ENCODE assay signal across 8 cellular contexts in the genomic region with DNA sequence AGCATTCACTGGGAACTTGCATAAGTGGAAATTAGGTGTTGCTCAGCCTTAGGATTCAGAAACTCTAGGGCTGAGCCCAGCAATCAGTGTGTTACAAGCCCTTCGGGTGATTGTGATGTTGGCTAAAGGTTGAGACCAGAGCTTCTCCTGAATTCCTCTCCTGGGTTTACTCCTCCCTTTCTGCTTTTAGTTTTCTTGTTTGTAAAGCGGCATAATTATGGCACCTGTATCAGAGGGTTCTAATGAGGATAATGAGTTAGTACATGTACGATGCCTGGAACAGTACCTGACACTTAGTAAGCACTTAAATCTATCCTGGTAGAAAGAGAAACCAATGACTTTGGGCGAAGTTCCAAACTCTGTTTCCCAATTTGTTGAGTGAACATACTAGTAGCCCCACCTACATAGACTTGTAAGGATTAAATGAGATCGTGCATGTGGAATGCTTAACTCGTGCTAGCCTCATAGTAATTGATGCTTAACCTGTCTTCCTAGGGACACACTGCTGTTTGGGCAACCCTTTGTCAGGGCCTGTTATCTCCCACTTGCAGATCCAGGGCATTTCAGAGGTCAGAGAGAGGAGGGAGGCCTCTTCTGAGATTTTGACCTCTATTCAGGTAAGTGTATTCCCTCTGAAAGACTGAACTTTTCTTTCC. TPM values are rescaled to one million over a fixed set of nuclear protein-coding genes. Genes with fewer than 3 reads are reported as not detected.
A peak's percentile ranks its signal among the peaks of the same experiment; 100 is the strongest.
DNase-seq lines count a peak whose midpoint lies in the region; ATAC-seq, FAIRE-seq and TF ChIP-seq lines count a peak whose summit lies in the region.

No MANE protein-coding gene starts in this region.

- peak overlapping the region; percentile 32 for H3K4me3 ChIP-seq in CD4-positive, CD25-positive, alpha-beta regulatory T cell (ENCODE audit: low read depth, low read length)
- H3K4me3 ChIP-seq in KMS-11 (IDR thresholded peaks at IDR 0.05; ENCODE audit: insufficient read depth, low read depth, low read length) (no peak overlapping the region), bronchial epithelial cell (ENCODE audit: low read depth, low read length) (no peak overlapping the region)

- no peak for ATAC-seq in CD4-positive, CD25-positive, alpha-beta regulatory T cell (ENCODE audit: low read depth in 2 of 2)
- ATAC-seq in naive thymus-derived CD8-positive, alpha-beta T cell = no peak
- ATAC-seq in HG03442 (IDR thresholded peaks at IDR 0.05; ENCODE audit: unreplicated experiment) = no peak
- ATAC-seq in HG03196 (IDR thresholded peaks at IDR 0.05; ENCODE audit: unreplicated experiment) = no peak

- H3K4me1 ChIP-seq in CD4-positive, CD25-positive, alpha-beta regulatory T cell (ENCODE audit: control insufficient read depth, insufficient read depth, low read length, poor library complexity, severe bottlenecking) = peaks cover 17% of the 10 kb centered on the region
- peaks cover 28% of the 10 kb centered on the region for H3K4me1 ChIP-seq in KMS-11 (ENCODE audit: low read depth, poor library complexity, severe bottlenecking)

- no peak for DNase-seq in CD4-positive, CD25-positive, alpha-beta regulatory T cell
- DNase-seq in bronchial epithelial cell (ENCODE audit: low read depth) (peak; percentile 82), 8988T (no peak)
- no peak for DNase-seq in naive thymus-derived CD8-positive, alpha-beta T cell
- no peak for DNase-seq in stimulated activated CD4-positive, alpha-beta T cell treated with anti-CD3 and anti-CD28 coated beads, Interleukin-4, amount 100 ng/mL, for 1 hour

- peaks cover 26% of the 10 kb centered on the region for H4K20me1 ChIP-seq in KMS-11 (ENCODE audit: insufficient read depth)

- peaks cover 29% of the 10 kb centered on the region for H3K79me2 ChIP-seq in KMS-11 (ENCODE audit: insufficient read depth, low read depth)

- H3K4me1 Mint-ChIP-seq in CD4-positive, CD25-positive, alpha-beta regulatory T cell = peaks cover 16 to 38% (median 26%) of the 10 kb centered on the region in 4 donors
- peaks cover 19 to 43% (median 32%) of the 10 kb centered on the region in 4 donors for H3K4me1 Mint-ChIP-seq in naive thymus-derived CD8-positive, alpha-beta T cell

- H3K4me3 Mint-ChIP-seq in CD4-positive, CD25-positive, alpha-beta regulatory T cell = peak overlapping the region; percentile 73 to 99 (median 86)
- peak overlapping the region; percentile 55 to 98 (median 80) for H3K4me3 Mint-ChIP-seq in naive thymus-derived CD8-positive, alpha-beta T cell

- H3K36me3 ChIP-seq in CD4-positive, CD25-positive, alpha-beta regulatory T cell (ENCODE audit: control insufficient read depth, insufficient read depth, low read length) = peaks cover 14% of the 10 kb centered on the region
- H3K36me3 ChIP-seq in KMS-11 (ENCODE audit: insufficient read depth) (no peaks in the 10 kb centered on the region), bronchial epithelial cell (ENCODE audit: control insufficient read depth, insufficient read depth, low read length) (peaks cover 1% of the 10 kb centered on the region)

- H3K27ac ChIP-seq in CD4-positive, CD25-positive, alpha-beta regulatory T cell (ENCODE audit: insufficient read depth, low read length, poor library complexity, severe bottlenecking) = peak overlapping the region; percentile 97
- peak overlapping the region; percentile 92; the same call in 1 of the 2 replicates for H3K27ac ChIP-seq in KMS-11

- H3K9me3 Mint-ChIP-seq in CD4-positive, CD25-positive, alpha-beta regulatory T cell = peaks cover 0 to 4% (median 0%) of the 10 kb centered on the region in 7 donors
- peaks cover 0 to 8% (median 0%) of the 10 kb centered on the region in 9 donors for H3K9me3 Mint-ChIP-seq in naive thymus-derived CD8-positive, alpha-beta T cell

- H3K36me3 Mint-ChIP-seq in CD4-positive, CD25-positive, alpha-beta regulatory T cell = peaks cover 16% of the 10 kb centered on the region
- peaks cover 0 to 12% (median 0%) of the 10 kb centered on the region in 3 donors for H3K36me3 Mint-ChIP-seq in naive thymus-derived CD8-positive, alpha-beta T cell

- H3K27me3 Mint-ChIP-seq in CD4-positive, CD25-positive, alpha-beta regulatory T cell = peaks cover 12% of the 10 kb centered on the region
- no peaks in the 10 kb centered on the region for H3K27me3 Mint-ChIP-seq in naive thymus-derived CD8-positive, alpha-beta T cell

- H2AFZ ChIP-seq in KMS-11 (ENCODE audit: low read depth) = peak overlapping the region; percentile 98

- no peak for TF ChIP-seq CTCF in KMS-11 (conservative IDR thresholded peaks at IDR 0.05; ENCODE audit: low read depth, low read length)
- TF ChIP-seq CTCF in bronchial epithelial cell (IDR thresholded peaks at IDR 0.05; ENCODE audit: insufficient read depth, low read length, severe bottlenecking) = no peak

- H3K4me2 ChIP-seq in KMS-11 = peak overlapping the region; percentile 44; the same call in 1 of the 2 replicates

- no peaks in the 10 kb centered on the region for H3K9me3 ChIP-seq in CD4-positive, CD25-positive, alpha-beta regulatory T cell (ENCODE audit: control insufficient read depth in 2 of 2, low read length in 2 of 2)

- H3K27ac Mint-ChIP-seq in CD4-positive, CD25-positive, alpha-beta regulatory T cell = peak overlapping the region; percentile 83 to 88 (median 83)
- peak overlapping the region; percentile 77 to 99 (median 92) for H3K27ac Mint-ChIP-seq in naive thymus-derived CD8-positive, alpha-beta T cell

- no peaks in the 10 kb centered on the region for H3K27me3 ChIP-seq in CD4-positive, CD25-positive, alpha-beta regulatory T cell (ENCODE audit: control insufficient read depth, insufficient read depth, low read length)
- no peaks in the 10 kb centered on the region for H3K27me3 ChIP-seq in KMS-11 (ENCODE audit: insufficient read depth, low read depth)
- H3K27me3 ChIP-seq in bronchial epithelial cell (ENCODE audit: control insufficient read depth, insufficient read depth, low read length) = no peaks in the 10 kb centered on the region

- no peak for FAIRE-seq in bronchial epithelial cell (lab: Jason Lieb, UNC)

- H3K9ac ChIP-seq in KMS-11 = peak overlapping the region; percentile 86

- POLR2A ChIA-PET in naive thymus-derived CD8-positive, alpha-beta T cell (lab: Charles Lee) = interaction anchor here (0.5 to 6.1 kb wide), 14 partner anchors 11 to 116 kb away, joined by 3 to 89 read pairs (median 12); no protein-coding TSS in a partner anchor

RNA-seq across cellular contexts. Expression of a gene that starts 0.9 kb away (rescaled TPM):
- total RNA-seq in CD4-positive, CD25-positive, alpha-beta regulatory T cell = 559 TPM
- polyA plus RNA-seq in CD4-positive, CD25-positive, alpha-beta regulatory T cell = 100 to 1,000 TPM; 310 to 497 (median 365) TPM
- total RNA-seq in bronchial epithelial cell = 314 and 407 TPM in 2 replicates
- total RNA-seq in naive thymus-derived CD8-positive, alpha-beta T cell = 100 to 1,000 TPM; 202 to 212 TPM
- 100 to 1,000 TPM; 127 to 168 (median 143) TPM for polyA plus RNA-seq in naive thymus-derived CD8-positive, alpha-beta T cell
